Comparison of ENCODE assay signal across 10 cellular contexts in genomic region chr3:179446501-179446900, GRCh38. TPM values are rescaled to one million over a fixed set of nuclear protein-coding genes. Genes with fewer than 3 reads are reported as not detected.
A peak's percentile ranks its signal among the peaks of the same experiment; 100 is the strongest.
DNase-seq lines count a peak whose midpoint lies in the region; ATAC-seq and TF ChIP-seq lines count a peak whose summit lies in the region.
"Had no signal": no experiment of that assay in that cellular context is flagged by ENCODE, and none has a peak within 500 bp of the region (broad histone marks: within the 10 kb centered on the region; RNA-seq: fewer than 3 reads in every experiment).

No MANE protein-coding gene starts in this region.

- CTCF ChIA-PET in activated CD4-positive, alpha-beta T cell treated with anti-CD3 and anti-CD28 coated beads for 36 hours (lab: Charles Lee): interaction anchor here (0.6 kb wide), 2 partner anchors 11 to 111 kb away, joined by 3 read pairs; no protein-coding TSS in a partner anchor

- no peak overlapping the region for H3K4me3 Mint-ChIP-seq in activated CD4-positive, alpha-beta T cell treated with anti-CD3 and anti-CD28 coated beads for 36 hours
- H3K4me3 Mint-ChIP-seq: stimulated activated memory B cell treated with anti-CD40 and anti-IgM and Interleukin-4, amounts not matched to agents 10 μg/mL and 1 μg/mL and 100 μg/mL, for 72 hours had no signal

- POLR2A ChIA-PET in activated CD4-positive, alpha-beta T cell treated with anti-CD3 and anti-CD28 coated beads for 36 hours (lab: Charles Lee): no interaction called here

- peaks cover 40% of the 10 kb centered on the region for H3K27me3 Mint-ChIP-seq in activated CD4-positive, alpha-beta T cell treated with anti-CD3 and anti-CD28 coated beads for 36 hours
- H3K27me3 Mint-ChIP-seq: stimulated activated memory B cell treated with anti-CD40 and anti-IgM and Interleukin-4, amounts not matched to agents 10 μg/mL and 1 μg/mL and 100 μg/mL, for 72 hours had no signal

- H3K4me3 ChIP-seq in retinal pigment epithelial cell (ENCODE audit: low read length): no peak overlapping the region
- H3K4me3 ChIP-seq: SJCRH30 had no signal

- no peak for ATAC-seq in activated CD4-positive, alpha-beta T cell treated with anti-CD3 and anti-CD28 coated beads for 36 hours
- ATAC-seq: stimulated activated memory B cell treated with anti-CD40 and anti-IgM and Interleukin-4, amounts not matched to agents 10 μg/mL and 1 μg/mL and 100 μg/mL, for 72 hours had no signal

- peak; percentile 47 for TF ChIP-seq CTCF in retinal pigment epithelial cell (conservative IDR thresholded peaks at IDR 0.05; ENCODE audit: low read depth, low read length)

- no peak overlapping the region for H3K27ac Mint-ChIP-seq in activated CD4-positive, alpha-beta T cell treated with anti-CD3 and anti-CD28 coated beads for 36 hours
- H3K27ac Mint-ChIP-seq: stimulated activated memory B cell treated with anti-CD40 and anti-IgM and Interleukin-4, amounts not matched to agents 10 μg/mL and 1 μg/mL and 100 μg/mL, for 72 hours had no signal

- H3K9me3 Mint-ChIP-seq in activated CD4-positive, alpha-beta T cell treated with anti-CD3 and anti-CD28 coated beads for 36 hours (ENCODE audit: low read depth): no peaks in the 10 kb centered on the region
- H3K9me3 Mint-ChIP-seq: stimulated activated memory B cell treated with anti-CD40 and anti-IgM and Interleukin-4, amounts not matched to agents 10 μg/mL and 1 μg/mL and 100 μg/mL, for 72 hours had no signal

- intact Hi-C loops in activated CD4-positive, alpha-beta T cell treated with anti-CD3 and anti-CD28 coated beads for 36 hours (cut with DNase I, micrococcal nuclease): loop anchor here (1.0 to 2.0 kb wide), 2 partner anchors 112 kb away; no protein-coding TSS in a partner anchor

- peak; percentile 9 for DNase-seq in SKM-1 treated with dmso at 0.1 percent for 144 hours (lab: John Stamatoyannopoulos, UW; ENCODE audit: unreplicated experiment)
- no peak for DNase-seq in SKM-1 (lab: John Stamatoyannopoulos, UW; ENCODE audit: unreplicated experiment)
- DNase-seq in MV-4-11 (lab: John Stamatoyannopoulos, UW): peak; percentile 25
- DNase-seq in dermis blood vessel endothelial cell: peak; percentile 74
- no peak for DNase-seq in retinal pigment epithelial cell (ENCODE audit: low read depth)
- no peak for DNase-seq in NK-92 treated with Interleukin-12 subunit alpha and Interleukin-12 subunit beta, amount 100 ng/mL, for 24 hours (lab: John Stamatoyannopoulos, UW)
- no peak for DNase-seq in activated CD4-positive, alpha-beta T cell treated with anti-CD3 and anti-CD28 coated beads for 36 hours
- DNase-seq in UCSD-AML1 (lab: John Stamatoyannopoulos, UW; ENCODE audit: unreplicated experiment): no peak

- H3K36me3 Mint-ChIP-seq in activated CD4-positive, alpha-beta T cell treated with anti-CD3 and anti-CD28 coated beads for 36 hours (ENCODE audit: low read depth): peaks cover 2% of the 10 kb centered on the region

- peaks cover 12% of the 10 kb centered on the region for H3K4me1 Mint-ChIP-seq in activated CD4-positive, alpha-beta T cell treated with anti-CD3 and anti-CD28 coated beads for 36 hours

RNA-seq across cellular contexts. Expression of gene GNB4, which starts 4.8 kb away (rescaled TPM):
- 70.5 and 93.4 TPM in 2 replicates for total RNA-seq in dermis blood vessel endothelial cell
- under 1 TPM; 0.75 to 0.88 TPM for total RNA-seq in activated CD4-positive, alpha-beta T cell treated with anti-CD3 and anti-CD28 coated beads for 36 hours

Comparison
In these comparisons a context has a peak if more than half of its experiments do, and no peak if none do; other contexts are left out.
1. DNase-seq: peak in SKM-1 treated with dmso at 0.1 percent for 144 hours (single experiment), MV-4-11 (single experiment) and dermis blood vessel endothelial cell (single experiment); none in SKM-1 (single experiment), retinal pigment epithelial cell (single experiment), NK-92 treated with Interleukin-12 subunit alpha and Interleukin-12 subunit beta, amount 100 ng/mL, for 24 hours (single experiment), activated CD4-positive, alpha-beta T cell treated with anti-CD3 and anti-CD28 coated beads for 36 hours (single experiment) and UCSD-AML1 (single experiment).
2. RNA of gene GNB4, which starts 4.8 kb away (total RNA-seq): 70.5 to 93.4 TPM in dermis blood vessel endothelial cell; 0.75 to 0.88 TPM in activated CD4-positive, alpha-beta T cell treated with anti-CD3 and anti-CD28 coated beads for 36 hours; every median in the first group is over 10 times any median in the second.